ENCODE assay signal across 10 cellular contexts in genomic region chr3:156160653-156161052, GRCh38. TPM values are rescaled to one million over a fixed set of nuclear protein-coding genes. Genes with fewer than 3 reads are reported as not detected.
A peak's percentile ranks its signal among the peaks of the same experiment; 100 is the strongest.
DNase-seq lines count a peak whose midpoint lies in the region; ATAC-seq and TF ChIP-seq lines count a peak whose summit lies in the region.
"Had no signal": no experiment of that assay in that cellular context is flagged by ENCODE, and none has a peak within 500 bp of the region (broad histone marks: within the 10 kb centered on the region; RNA-seq: fewer than 3 reads in every experiment).

No MANE protein-coding gene starts in this region.

- DNase-seq in GM23338 (ENCODE audit: low spot score), result no peak
- peak; percentile 16 for DNase-seq in NCI-H82 treated with DMSO at 0.1 percent for 48 hours (lab: John Stamatoyannopoulos, UW; ENCODE audit: unreplicated experiment)
- no peak for DNase-seq in lower lobe of right lung
- no peak for DNase-seq in cerebellar cortex (ENCODE audit: low spot score)
- DNase-seq in activated CD8-positive, alpha-beta memory T cell treated with anti-CD3 and anti-CD28 coated beads, Interleukin-2, amount 50 U/mL, for 48 hours, result no peak
- DNase-seq: uterus had no signal

- H3K27me3 Mint-ChIP-seq in GM23338 (ENCODE audit: insufficient read depth, low read depth, poor library complexity), result no peaks in the 10 kb centered on the region

- no peaks in the 10 kb centered on the region for H3K79me2 ChIP-seq in GM23338 (replicated peaks; ENCODE audit: insufficient read depth)

- H3K36me3 Mint-ChIP-seq in GM23338 (ENCODE audit: low read depth), result no peaks in the 10 kb centered on the region

- peaks cover 7% of the 10 kb centered on the region for H3K9me3 Mint-ChIP-seq in GM23338

- H4K20me1 ChIP-seq in GM23338 (replicated peaks; ENCODE audit: insufficient read depth), result no peaks in the 10 kb centered on the region

- H3K4me1 Mint-ChIP-seq in GM23338, result peaks cover 9% of the 10 kb centered on the region

- 0 out of 2 replicates have a peak, but pooled peaks cover 3% of the 10 kb centered on the region for H3K9me2 ChIP-seq in GM23338 (ENCODE audit: insufficient read depth)

- no peak overlapping the region for H3K27ac ChIP-seq in GM23338 (ENCODE audit: low read depth)
- peak overlapping the region; percentile 0 for H3K27ac ChIP-seq in lower lobe of right lung
- H3K27ac ChIP-seq: SJSA1, uterus had no signal

- ATAC-seq in GM18867 (IDR thresholded peaks at IDR 0.05; ENCODE audit: unreplicated experiment) (peak; percentile 95), GM23338 (no peak), lower lobe of right lung (peak in 1 of 2 donors; percentile 46), GM19452 (IDR thresholded peaks at IDR 0.05; ENCODE audit: unreplicated experiment) (no peak), GM18517 (IDR thresholded peaks at IDR 0.05; ENCODE audit: unreplicated experiment) (no peak)

- H3K4me3 ChIP-seq in GM23338, result no peak overlapping the region
- H3K4me3 ChIP-seq in lower lobe of right lung, result no peak overlapping the region
- H3K4me3 ChIP-seq: SJSA1, uterus had no signal

- H3K36me3 ChIP-seq in GM23338 (ENCODE audit: insufficient read depth), result no peaks in the 10 kb centered on the region
- no peaks in the 10 kb centered on the region for H3K36me3 ChIP-seq in lower lobe of right lung
- H3K36me3 ChIP-seq: SJSA1, uterus had no signal

- no peaks in the 10 kb centered on the region for H3F3A ChIP-seq in GM23338 (replicated peaks; ENCODE audit: low read depth)

- H3K9me3 ChIP-seq in lower lobe of right lung, result no peaks in the 10 kb centered on the region
- H3K9me3 ChIP-seq: SJSA1, uterus had no signal

- H3K4me2 ChIP-seq in GM23338, result no peak overlapping the region

- H3K4me3 Mint-ChIP-seq in GM23338, result no peak overlapping the region

- H3K27ac Mint-ChIP-seq in GM23338, result no peak overlapping the region

- TF ChIP-seq CTCF in GM23338 (conservative IDR thresholded peaks at IDR 0.05; ENCODE audit: low read depth in 2 of 2) (no peak), lower lobe of right lung (IDR thresholded peaks at IDR 0.05) (no peak)

- intact Hi-C loops in lower lobe of right lung (cut with DNase I), result no loop called here

- H3K27me3 ChIP-seq in GM23338 (ENCODE audit: insufficient read depth), result no peaks in the 10 kb centered on the region
- H3K27me3 ChIP-seq in lower lobe of right lung (ENCODE audit: low read depth), result no peaks in the 10 kb centered on the region
- H3K27me3 ChIP-seq: SJSA1, uterus had no signal

- H2AFZ ChIP-seq in GM23338, result peak overlapping the region; percentile 81

- H3K4me1 ChIP-seq in GM23338 (ENCODE audit: insufficient read depth) (peaks cover 7% of the 10 kb centered on the region; the same call in 1 of the 2 replicates), lower lobe of right lung (peaks cover 7% of the 10 kb centered on the region)
- H3K4me1 ChIP-seq: SJSA1, uterus had no signal

TF ChIP-seq in GM23338, 12 proteins besides CTCF, POLR2A, EP300 and RAD21 (continues in another document):
- no peak for TF ChIP-seq REST (IDR thresholded peaks at IDR 0.05; ENCODE audit: unreplicated experiment)
- no peak for TF ChIP-seq ZNF331 (CRISPR knock-in tag; IDR thresholded peaks at IDR 0.05; ENCODE audit: low read depth)
- no peak for TF ChIP-seq EZH2phosphoT487 (IDR thresholded peaks at IDR 0.05; ENCODE audit: unreplicated experiment)
- no peak for TF ChIP-seq EZH2 (IDR thresholded peaks at IDR 0.05; ENCODE audit: low read depth, unreplicated experiment)
- TF ChIP-seq ZNF462 (CRISPR knock-in tag; IDR thresholded peaks at IDR 0.05), result no peak
- no peak for TF ChIP-seq ZNF114 (CRISPR knock-in tag; IDR thresholded peaks at IDR 0.05)

RNA-seq across cellular contexts. Expression of gene KCNAB1, which starts 40.3 kb away (rescaled TPM):
- total RNA-seq in GM23338 (2014; rRNA removed; shearing (Covaris generic)), result 0.08 and 0.69 TPM in 2 replicates
- polyA plus RNA-seq in GM23338 (2016; fragmentation: Nextera tagmentation; extraction: Ambion mirVana), result 1.3 and 2.6 TPM in 2 replicates
- 4.7 TPM for total RNA-seq in lower lobe of right lung
